9 cellular contexts compared by ENCODE assay signal in genomic region chr10:87210309-87210708, GRCh38. TPM values are rescaled to one million over a fixed set of nuclear protein-coding genes. Genes with fewer than 3 reads are reported as not detected.
DNase-seq lines count a peak whose midpoint lies in the region; TF ChIP-seq lines count a peak whose summit lies in the region.
"Not testable (repeated sequence)": the region's sequence is repeated elsewhere in the genome, so short reads cannot be mapped to it uniquely, and the experiment has no call there.
"Had no signal": no experiment of that assay in that cellular context is flagged by ENCODE, and none has a peak within 500 bp of the region (broad histone marks: within the 10 kb centered on the region; RNA-seq: fewer than 3 reads in every experiment).

No MANE protein-coding gene starts in this region.

- not testable (repeated sequence) for H3K4me1 ChIP-seq in trophoblast cell (ENCODE audit: control insufficient read depth in 1 of 2, insufficient read depth in 2 of 2, low read length in 2 of 2)

- H3K27me3 ChIP-seq in trophoblast cell (ENCODE audit: insufficient read depth, low read length), result not testable (repeated sequence)

- DNase-seq in Daoy (ENCODE audit: low read depth), result peak; percentile 17
- peak; percentile 38 for DNase-seq in HK-2 (ENCODE audit: unreplicated experiment)
- DNase-seq in SW480 (ENCODE audit: low spot score), result peak; percentile 71
- DNase-seq in MCF 10A (ENCODE audit: unreplicated experiment), result peak; percentile 66
- peak; percentile 51 for DNase-seq in epithelial cell of esophagus (ENCODE audit: low read depth)
- peak; percentile 83 for DNase-seq in islet precursor cell
- peak; percentile 53 to 68 for DNase-seq in trophoblast cell

- TF ChIP-seq CTCF in MCF 10A (IDR thresholded peaks at IDR 0.05; ENCODE audit: unreplicated experiment); epithelial cell of esophagus (IDR thresholded peaks at IDR 0.05; ENCODE audit: insufficient read depth, low read depth, low read length, missing control alignments): not testable (repeated sequence)

- not testable (repeated sequence) for H3K27me3 Mint-ChIP-seq in MCF 10A (ENCODE audit: insufficient read depth, unreplicated experiment)

- not testable (repeated sequence) for H3K4ac ChIP-seq in trophoblast cell (ENCODE audit: low read depth, low read length)

- BruUV-seq in MCF 10A (replicated peaks; lab: Mats Ljungman, UMichigan), result not testable (repeated sequence)

- H3K9me3 ChIP-seq in trophoblast cell (ENCODE audit: insufficient read depth, low read depth, low read length), result not testable (repeated sequence)

- H3K9ac ChIP-seq in trophoblast cell (ENCODE audit: low read length), result not testable (repeated sequence)

- not testable (repeated sequence) for H2AK5ac ChIP-seq in trophoblast cell (ENCODE audit: low read length)

- H3K18ac ChIP-seq in trophoblast cell (ENCODE audit: low read length), result not testable (repeated sequence)

- not testable (repeated sequence) for H4K12ac ChIP-seq in trophoblast cell (ENCODE audit: low read depth, low read length)

- H3K27ac ChIP-seq in trophoblast cell (ENCODE audit: low read depth, low read length), result not testable (repeated sequence)

- POLR2A ChIA-PET in MCF 10A (lab: Yijun Ruan, JAX), result not testable (repeated sequence)

- H3K9me3 Mint-ChIP-seq in MCF 10A (ENCODE audit: unreplicated experiment), result not testable (repeated sequence)

- H3K27ac Mint-ChIP-seq in MCF 10A (ENCODE audit: low read depth, unreplicated experiment), result not testable (repeated sequence)

- not testable (repeated sequence) for H4K8ac ChIP-seq in trophoblast cell (ENCODE audit: low read depth, low read length)

- not testable (repeated sequence) for H4K91ac ChIP-seq in trophoblast cell (ENCODE audit: low read depth, low read length)

- WGBS in trophoblast cell (ENCODE audit: extremely low coverage, insufficient coverage, insufficient read length), result no CpG with 5 or more reads among the region's 5 CpGs

- not testable (repeated sequence) for H3K79me1 ChIP-seq in trophoblast cell (ENCODE audit: low read length)

- H3K14ac ChIP-seq in trophoblast cell (ENCODE audit: low read length), result not testable (repeated sequence)

- not testable (repeated sequence) for H3K79me2 ChIP-seq in trophoblast cell (ENCODE audit: control insufficient read depth, insufficient read depth, low read length, poor library complexity)

- H3K4me2 ChIP-seq in trophoblast cell (ENCODE audit: low read length), result not testable (repeated sequence)

- not testable (repeated sequence) for H3K36me3 Mint-ChIP-seq in MCF 10A (ENCODE audit: insufficient read depth, unreplicated experiment)

- H3K4me3 Mint-ChIP-seq in MCF 10A (ENCODE audit: unreplicated experiment), result not testable (repeated sequence)

- H3K36me3 ChIP-seq in trophoblast cell (ENCODE audit: control insufficient read depth in 1 of 2, insufficient read depth in 2 of 2, low read length in 2 of 2), result not testable (repeated sequence)

- intact Hi-C loops in MCF 10A (cut with micrococcal nuclease), result not testable (repeated sequence)

- H2BK12ac ChIP-seq in trophoblast cell (ENCODE audit: low read length), result not testable (repeated sequence)

- not testable (repeated sequence) for H2BK120ac ChIP-seq in trophoblast cell (ENCODE audit: insufficient read depth, low read length, poor library complexity)

- H3K23ac ChIP-seq in trophoblast cell (ENCODE audit: low read length), result not testable (repeated sequence)

- H2BK5ac ChIP-seq in trophoblast cell (ENCODE audit: low read depth, low read length, poor library complexity), result not testable (repeated sequence)

- H3K4me3 ChIP-seq in epithelial cell of esophagus (ENCODE audit: low read length); trophoblast cell (ENCODE audit: low read depth, low read length): not testable (repeated sequence)

- not testable (repeated sequence) for H2AFZ ChIP-seq in trophoblast cell (ENCODE audit: insufficient read depth, low read length, poor library complexity)

- not testable (repeated sequence) for H3K4me1 Mint-ChIP-seq in MCF 10A (ENCODE audit: insufficient read depth, unreplicated experiment)

- CTCF ChIA-PET in MCF 10A (lab: Yijun Ruan, JAX), result not testable (repeated sequence)

RNA-seq across cellular contexts. Expression of gene NUTM2A, which starts 14.9 kb away (rescaled TPM):
- total RNA-seq in Daoy (2014; rRNA removed; shearing (Covaris generic)), result 0.17 and 0.24 TPM in 2 replicates
- total RNA-seq in MCF 10A (2022), result 0.47 and 0.82 TPM in 2 replicates
- polyA plus RNA-seq in trophoblast cell (2013), result 0.81 and 0.83 TPM in 2 replicates
- total RNA-seq: G401 had no signal
- polyA plus RNA-seq: CD4-positive, alpha-beta memory T cell had no signal

Comparison
In these comparisons a context has a peak if more than half of its experiments do, and no peak if none do; other contexts are left out.
1. DNase-seq: peak in every context shown above with its lines; median percentile 83 in islet precursor cell; 71 in SW480; 66 in MCF 10A; 60 in trophoblast cell; 51 in epithelial cell of esophagus; 38 in HK-2; 17 in Daoy.